ENCODE assay signal across 8 cellular contexts in genomic region chrX:11399481-11399880, GRCh38.
"Had no signal": no experiment of that assay in that cellular context is flagged by ENCODE, and none has a peak within 500 bp of the region (broad histone marks: within the 10 kb centered on the region; RNA-seq: fewer than 3 reads in every experiment).

No MANE protein-coding gene starts in this region.

- H3K9ac ChIP-seq: GM23248 had no signal

- H3K36me3 ChIP-seq: HAP-1 had no signal

- H3K9me3 Mint-ChIP-seq: HFFc6 had no signal

- ATAC-seq: HCT116, K562 had no signal

- H3K4me3 Mint-ChIP-seq: HFFc6 had no signal

- H3K27ac Mint-ChIP-seq: HFFc6 had no signal

- H3K9me3 ChIP-seq: HAP-1 had no signal

- DNase-seq: GOT3, H7, HFFc6, KG1 had no signal

- H2AFZ ChIP-seq: GM23248 had no signal

- H3K4me3 ChIP-seq: GM23248, HAP-1, K562 had no signal

- H3K27ac ChIP-seq: GM23248 had no signal

- H3K4me1 ChIP-seq: HAP-1 had no signal
